16 cellular contexts compared by ENCODE assay signal in genomic region chr11:113547739-113548138, GRCh38.
DNase-seq lines count a peak whose midpoint lies in the region; ATAC-seq, FAIRE-seq and TF ChIP-seq lines count a peak whose summit lies in the region.
"Had no signal": no experiment of that assay in that cellular context is flagged by ENCODE, and none has a peak within 500 bp of the region (broad histone marks: within the 10 kb centered on the region; RNA-seq: fewer than 3 reads in every experiment).

No MANE protein-coding gene starts in this region.

- H3K36me3 Mint-ChIP-seq in astrocyte (ENCODE audit: low read depth, unreplicated experiment), result no peaks in the 10 kb centered on the region

- H3K9ac ChIP-seq in PC-3 (ENCODE audit: low read length) (no peak overlapping the region), astrocyte (ENCODE audit: low read length) (no peak overlapping the region)

- H4K20me1 ChIP-seq in PC-3 (ENCODE audit: low read length) (no peaks in the 10 kb centered on the region), astrocyte (ENCODE audit: insufficient read depth, low read length) (no peaks in the 10 kb centered on the region), osteoblast (ENCODE audit: insufficient read depth, low read length) (no peaks in the 10 kb centered on the region)

- peaks cover 26% of the 10 kb centered on the region for H3K4me1 Mint-ChIP-seq in astrocyte (ENCODE audit: low read depth, unreplicated experiment)

- H3K4me3 Mint-ChIP-seq in astrocyte (ENCODE audit: unreplicated experiment), result no peak overlapping the region
- H3K4me3 Mint-ChIP-seq: CD4-positive, alpha-beta T cell; H9 had no signal

- H3K27ac Mint-ChIP-seq in astrocyte (ENCODE audit: unreplicated experiment), result no peak overlapping the region
- H3K27ac Mint-ChIP-seq: CD4-positive, alpha-beta T cell; H9 had no signal

- H2AFZ ChIP-seq in PC-3 (ENCODE audit: low read length) (no peak overlapping the region), astrocyte (ENCODE audit: low read depth, low read length) (peak overlapping the region; percentile 31), osteoblast (ENCODE audit: low read length) (no peak overlapping the region)

- H3K9me3 ChIP-seq in PC-3 (ENCODE audit: low read length), result no peaks in the 10 kb centered on the region
- H3K9me3 ChIP-seq in astrocyte (ENCODE audit: insufficient read depth, low read depth, low read length), result no peaks in the 10 kb centered on the region
- no peaks in the 10 kb centered on the region for H3K9me3 ChIP-seq in osteoblast (ENCODE audit: low read depth, low read length)
- H3K9me3 ChIP-seq: Caco-2 had no signal

- H3K4me2 ChIP-seq in PC-3 (ENCODE audit: low read length) (peak overlapping the region; percentile 52), astrocyte (ENCODE audit: low read length) (peak overlapping the region; percentile 50), osteoblast (ENCODE audit: insufficient read depth, low read length) (peak overlapping the region; percentile 1)

- H3K4me1 ChIP-seq in PC-3 (ENCODE audit: insufficient read depth, low read length) (peaks cover 24% of the 10 kb centered on the region), astrocyte (ENCODE audit: insufficient read depth, low read length) (peaks cover 23% of the 10 kb centered on the region), osteoblast (ENCODE audit: insufficient read depth, low read length) (peaks cover 30% of the 10 kb centered on the region)

- peak overlapping the region; percentile 57 for H3K27ac ChIP-seq in PC-3 (ENCODE audit: low read length)
- H3K27ac ChIP-seq in astrocyte (ENCODE audit: low read depth, low read length), result peak overlapping the region; percentile 30
- H3K27ac ChIP-seq in osteoblast (ENCODE audit: low read depth, low read length), result no peak overlapping the region
- H3K27ac ChIP-seq: C4-2B had no signal

- H3K4me3 ChIP-seq in PC-3 (ENCODE audit: low read length) (no peak overlapping the region), astrocyte (ENCODE audit: insufficient read depth, low read depth, low read length) (no peak overlapping the region), osteoblast (ENCODE audit: insufficient read depth, low read length) (no peak overlapping the region)

- POLR2A ChIA-PET in PC-3 (lab: Charles Lee; ENCODE audit: unreplicated experiment), result no interaction called here

- CTCF ChIA-PET in PC-3 (lab: Charles Lee), result no interaction called here

- no peaks in the 10 kb centered on the region for H3K27me3 ChIP-seq in PC-3 (ENCODE audit: low read length)
- H3K27me3 ChIP-seq in astrocyte (ENCODE audit: insufficient read depth, low read length), result no peaks in the 10 kb centered on the region
- H3K27me3 ChIP-seq in osteoblast (ENCODE audit: insufficient read depth, low read length), result peaks cover 2% of the 10 kb centered on the region

- H3K36me3 ChIP-seq in PC-3 (ENCODE audit: low read depth, low read length), result no peaks in the 10 kb centered on the region
- H3K36me3 ChIP-seq in astrocyte (ENCODE audit: insufficient read depth, low read length), result no peaks in the 10 kb centered on the region
- no peaks in the 10 kb centered on the region for H3K36me3 ChIP-seq in osteoblast (ENCODE audit: insufficient read depth, low read length)

- no peak for TF ChIP-seq CTCF in PC-3 (conservative IDR thresholded peaks at IDR 0.05; ENCODE audit: low read depth, low read length)
- no peak for TF ChIP-seq CTCF in astrocyte (IDR thresholded peaks at IDR 0.05; ENCODE audit: insufficient read depth, low read depth, low read length)
- TF ChIP-seq CTCF in osteoblast (IDR thresholded peaks at IDR 0.05; ENCODE audit: extremely low read depth, low read depth, low read length), result no peak

- peaks cover 6% of the 10 kb centered on the region for H3F3A ChIP-seq in PC-3 (ENCODE audit: low read length, unreplicated experiment)

- FAIRE-seq in astrocyte (lab: Jason Lieb, UNC), result no peak

- in situ Hi-C loops in ACHN (cut with HindIII; ENCODE audit: low pct_ligation_motif_present, low pct_unique_long_range_greater_than_20kb, low sequenced_read_pairs), result no loop called here

- BruUV-seq in PC-3 (replicated peaks; lab: Mats Ljungman, UMichigan), result no TSS peak

- no peaks in the 10 kb centered on the region for H3K9me3 Mint-ChIP-seq in astrocyte (ENCODE audit: unreplicated experiment)
- H3K9me3 Mint-ChIP-seq: CD4-positive, alpha-beta T cell; H9 had no signal

- intact Hi-C loops in PC-3 (cut with micrococcal nuclease), result no loop called here

- H3K27me3 Mint-ChIP-seq in astrocyte (ENCODE audit: low read depth, unreplicated experiment), result peaks cover 5% of the 10 kb centered on the region

- DNase-seq in ELF-1 (ENCODE audit: low read depth, low spot score) (peak; percentile 23), PC-3 (no peak), astrocyte (ENCODE audit: low read depth) (no peak), osteoblast (ENCODE audit: insufficient read length, low spot score, missing footprints) (no peak), ACHN (no peak), NCI-H2171 (lab: John Stamatoyannopoulos, UW) (no peak)
- no peak for DNase-seq in activated CD4-positive, alpha-beta T cell treated with anti-CD3 and anti-CD28 coated beads for 4 hours
- DNase-seq: AML-193; Caco-2; CD4-positive, alpha-beta T cell; DMS153; DMS79; GF-D8; GOT3; H9 had no signal

- no peak for ATAC-seq in PC-3

- H3K9me2 ChIP-seq in PC-3 (replicated peaks; ENCODE audit: low read length), result no peaks in the 10 kb centered on the region

- H3K79me2 ChIP-seq in PC-3 (ENCODE audit: low read length) (no peaks in the 10 kb centered on the region), astrocyte (ENCODE audit: insufficient read depth, low read length) (no peaks in the 10 kb centered on the region), osteoblast (ENCODE audit: insufficient read depth, low read length) (no peaks in the 10 kb centered on the region)

Comparison
In these comparisons a context has a peak if more than half of its experiments do, and no peak if none do; other contexts are left out.
1. H3K4me2 ChIP-seq: peak in every context shown above with its lines; median percentile 52 in PC-3; 50 in astrocyte; 1 in osteoblast.